Comparison of ENCODE assay signal across 1 cellular context in the genomic region with DNA sequence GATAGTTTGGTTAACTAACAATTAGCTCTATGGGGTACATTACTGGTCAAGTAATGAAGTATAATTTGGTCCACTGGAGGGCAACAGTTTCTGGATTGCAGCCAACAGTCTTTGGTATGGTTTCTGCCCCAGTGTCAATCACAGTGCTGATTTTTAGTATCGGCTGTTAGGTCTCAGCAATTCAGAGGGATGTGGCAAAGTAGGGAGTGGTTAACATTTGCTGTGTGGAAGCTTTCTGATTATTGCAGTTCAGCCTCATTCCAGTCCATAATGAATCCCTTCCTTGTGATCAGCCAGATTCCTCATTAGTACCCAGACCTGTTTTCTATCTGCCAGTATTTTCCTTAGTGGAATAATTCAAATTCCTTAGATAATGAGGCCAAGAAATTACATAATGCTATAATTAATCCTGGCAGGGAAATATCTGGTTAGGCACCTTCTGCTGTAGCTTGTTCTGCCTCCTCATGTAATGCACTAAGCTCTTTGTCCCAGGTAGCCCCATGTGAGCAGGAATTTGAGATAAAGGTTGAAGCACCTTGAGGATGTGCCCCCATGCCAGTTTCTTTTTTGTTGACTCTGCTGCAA.
TF ChIP-seq lines count a peak whose summit lies in the region.

No MANE protein-coding gene starts in this region.

TF ChIP-seq in K562, 482 proteins besides CTCF, POLR2A, EP300 and RAD21 (continued from another document):
- TF ChIP-seq, protein P1, sequence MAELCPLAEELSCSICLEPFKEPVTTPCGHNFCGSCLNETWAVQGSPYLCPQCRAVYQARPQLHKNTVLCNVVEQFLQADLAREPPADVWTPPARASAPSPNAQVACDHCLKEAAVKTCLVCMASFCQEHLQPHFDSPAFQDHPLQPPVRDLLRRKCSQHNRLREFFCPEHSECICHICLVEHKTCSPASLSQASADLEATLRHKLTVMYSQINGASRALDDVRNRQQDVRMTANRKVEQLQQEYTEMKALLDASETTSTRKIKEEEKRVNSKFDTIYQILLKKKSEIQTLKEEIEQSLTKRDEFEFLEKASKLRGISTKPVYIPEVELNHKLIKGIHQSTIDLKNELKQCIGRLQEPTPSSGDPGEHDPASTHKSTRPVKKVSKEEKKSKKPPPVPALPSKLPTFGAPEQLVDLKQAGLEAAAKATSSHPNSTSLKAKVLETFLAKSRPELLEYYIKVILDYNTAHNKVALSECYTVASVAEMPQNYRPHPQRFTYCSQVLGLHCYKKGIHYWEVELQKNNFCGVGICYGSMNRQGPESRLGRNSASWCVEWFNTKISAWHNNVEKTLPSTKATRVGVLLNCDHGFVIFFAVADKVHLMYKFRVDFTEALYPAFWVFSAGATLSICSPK (IDR thresholded peaks at IDR 0.05; ENCODE audit: borderline replicate concordance) = no peak
- TF ChIP-seq, protein P2, sequence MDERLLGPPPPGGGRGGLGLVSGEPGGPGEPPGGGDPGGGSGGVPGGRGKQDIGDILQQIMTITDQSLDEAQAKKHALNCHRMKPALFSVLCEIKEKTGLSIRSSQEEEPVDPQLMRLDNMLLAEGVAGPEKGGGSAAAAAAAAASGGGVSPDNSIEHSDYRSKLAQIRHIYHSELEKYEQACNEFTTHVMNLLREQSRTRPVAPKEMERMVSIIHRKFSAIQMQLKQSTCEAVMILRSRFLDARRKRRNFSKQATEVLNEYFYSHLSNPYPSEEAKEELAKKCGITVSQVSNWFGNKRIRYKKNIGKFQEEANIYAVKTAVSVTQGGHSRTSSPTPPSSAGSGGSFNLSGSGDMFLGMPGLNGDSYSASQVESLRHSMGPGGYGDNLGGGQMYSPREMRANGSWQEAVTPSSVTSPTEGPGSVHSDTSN (CRISPR knock-in tag; IDR thresholded peaks at IDR 0.05; ENCODE audit: low read depth) = no peak
- TF ChIP-seq, protein P2 (tag; conservative IDR thresholded peaks at IDR 0.05; ENCODE audit: low read depth) = 0 out of 2 replicates have a peak, but pooled peaks have one; percentile 15
- TF ChIP-seq GATA2 (CRISPR knock-in tag; IDR thresholded peaks at IDR 0.05) (no peak), ZNF707 (CRISPR knock-in tag; conservative IDR thresholded peaks at IDR 0.05) (no peak), ZNF23 (CRISPR knock-in tag; IDR thresholded peaks at IDR 0.05) (no peak), POLR2G (IDR thresholded peaks at IDR 0.05; ENCODE audit: low read depth, low read length) (no peak), HDGF (IDR thresholded peaks at IDR 0.05) (no peak)
- TF ChIP-seq, protein P3, sequence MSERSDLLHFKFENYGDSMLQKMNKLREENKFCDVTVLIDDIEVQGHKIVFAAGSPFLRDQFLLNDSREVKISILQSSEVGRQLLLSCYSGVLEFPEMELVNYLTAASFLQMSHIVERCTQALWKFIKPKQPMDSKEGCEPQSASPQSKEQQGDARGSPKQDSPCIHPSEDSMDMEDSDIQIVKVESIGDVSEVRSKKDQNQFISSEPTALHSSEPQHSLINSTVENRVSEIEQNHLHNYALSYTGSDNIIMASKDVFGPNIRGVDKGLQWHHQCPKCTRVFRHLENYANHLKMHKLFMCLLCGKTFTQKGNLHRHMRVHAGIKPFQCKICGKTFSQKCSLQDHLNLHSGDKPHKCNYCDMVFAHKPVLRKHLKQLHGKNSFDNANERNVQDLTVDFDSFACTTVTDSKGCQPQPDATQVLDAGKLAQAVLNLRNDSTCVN (CRISPR knock-in tag; IDR thresholded peaks at IDR 0.05) = no peak
- TF ChIP-seq, protein P4, sequence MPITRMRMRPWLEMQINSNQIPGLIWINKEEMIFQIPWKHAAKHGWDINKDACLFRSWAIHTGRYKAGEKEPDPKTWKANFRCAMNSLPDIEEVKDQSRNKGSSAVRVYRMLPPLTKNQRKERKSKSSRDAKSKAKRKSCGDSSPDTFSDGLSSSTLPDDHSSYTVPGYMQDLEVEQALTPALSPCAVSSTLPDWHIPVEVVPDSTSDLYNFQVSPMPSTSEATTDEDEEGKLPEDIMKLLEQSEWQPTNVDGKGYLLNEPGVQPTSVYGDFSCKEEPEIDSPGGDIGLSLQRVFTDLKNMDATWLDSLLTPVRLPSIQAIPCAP (CRISPR knock-in tag; IDR thresholded peaks at IDR 0.05; ENCODE audit: borderline replicate concordance) = no peak
